In genomic region chr17:31388770-31389672, GRCh38 we compare ENCODE assay signal across 8 cellular contexts. TPM values are rescaled to one million over a fixed set of nuclear protein-coding genes. Genes with fewer than 3 reads are reported as not detected.
DNase-seq lines count a peak whose midpoint lies in the region; ATAC-seq and TF ChIP-seq lines count a peak whose summit lies in the region.

No MANE protein-coding gene starts in this region.

- CTCF ChIA-PET in PC-9 (lab: Charles Lee) = interaction anchor here (0.5 to 0.6 kb wide), 6 partner anchors 38 to 385 kb away, joined by 3 to 14 read pairs (median 6); no protein-coding TSS in a partner anchor

- H3F3A ChIP-seq in PC-9 (ENCODE audit: insufficient read depth, low read depth) = peaks cover 3% of the 10 kb centered on the region; the same call in 1 of the 2 replicates

- H4K20me1 ChIP-seq in PC-9 (ENCODE audit: insufficient read depth) = no peaks in the 10 kb centered on the region

- no peaks in the 10 kb centered on the region for H3K79me2 ChIP-seq in PC-9 (ENCODE audit: low read depth)

- no peaks in the 10 kb centered on the region for H3K36me3 Mint-ChIP-seq in activated naive CD8-positive, alpha-beta T cell treated with anti-CD3 and anti-CD28 coated beads, Interleukin-2, amount 50 U/mL, for 24 hours (ENCODE audit: low read depth)

- no peak overlapping the region for H2AFZ ChIP-seq in PC-9

- BruUV-seq in PC-9 (replicated peaks; lab: Mats Ljungman, UMichigan) = no TSS peak

- no peaks in the 10 kb centered on the region for H3K36me3 ChIP-seq in PC-9 (ENCODE audit: low read depth)

- POLR2A ChIA-PET in PC-9 (lab: Charles Lee; ENCODE audit: unreplicated experiment) = no interaction called here

- no peaks in the 10 kb centered on the region for H3K9me3 Mint-ChIP-seq in activated naive CD8-positive, alpha-beta T cell treated with anti-CD3 and anti-CD28 coated beads, Interleukin-2, amount 50 U/mL, for 24 hours

- H3K4me1 Mint-ChIP-seq in activated naive CD8-positive, alpha-beta T cell treated with anti-CD3 and anti-CD28 coated beads, Interleukin-2, amount 50 U/mL, for 24 hours = peaks cover 9% of the 10 kb centered on the region

- ATAC-seq in activated naive CD8-positive, alpha-beta T cell treated with anti-CD3 and anti-CD28 coated beads, Interleukin-2, amount 50 U/mL, for 24 hours = peak; percentile 47
- no peak for ATAC-seq in HG03571 (IDR thresholded peaks at IDR 0.05; ENCODE audit: unreplicated experiment)

- H3K27ac ChIP-seq in 22Rv1 (no peak overlapping the region), PC-9 (no peak overlapping the region)

- intact Hi-C loops in PC-9 (cut with micrococcal nuclease; ENCODE audit: unreplicated experiment) = loop anchor here (1.0 to 5.0 kb wide), 2 partner anchors 136 to 453 kb away; no protein-coding TSS in a partner anchor

- peak; percentile 84 for TF ChIP-seq CTCF in 22Rv1 (IDR thresholded peaks at IDR 0.05)
- peak; percentile 88 for TF ChIP-seq CTCF in GM12872 (IDR thresholded peaks at IDR 0.05; ENCODE audit: insufficient read depth, low read depth, low read length)
- peak; percentile 60 for TF ChIP-seq CTCF in PC-9 (conservative IDR thresholded peaks at IDR 0.05)

- peaks cover 33% of the 10 kb centered on the region for H3K27me3 Mint-ChIP-seq in activated naive CD8-positive, alpha-beta T cell treated with anti-CD3 and anti-CD28 coated beads, Interleukin-2, amount 50 U/mL, for 24 hours

- H3K4me3 ChIP-seq in PC-9 = no peak overlapping the region

- H3K27ac Mint-ChIP-seq in activated naive CD8-positive, alpha-beta T cell treated with anti-CD3 and anti-CD28 coated beads, Interleukin-2, amount 50 U/mL, for 24 hours = no peak overlapping the region

- H3K9me3 ChIP-seq in PC-9 (ENCODE audit: insufficient read depth, low read depth) = no peaks in the 10 kb centered on the region

- DNase-seq in PC-9 = peak in 1 of 2 experiments; percentile 40
- DNase-seq in activated naive CD8-positive, alpha-beta T cell treated with anti-CD3 and anti-CD28 coated beads, Interleukin-2, amount 50 U/mL, for 24 hours = peak; percentile 56
- DNase-seq in hepatic stellate cell (ENCODE audit: low spot score) = peak; percentile 66
- peak; percentile 30 for DNase-seq in stimulated activated CD4-positive, alpha-beta T cell treated with anti-CD3 and anti-CD28 coated beads, Interleukin-4, amount 100 ng/mL, for 24 hours
- no peak for DNase-seq in foreskin melanocyte

- H3K27me3 ChIP-seq in PC-9 (ENCODE audit: insufficient read depth, low read depth) = no peaks in the 10 kb centered on the region

- no peak overlapping the region for H3K4me2 ChIP-seq in PC-9

- no peaks in the 10 kb centered on the region for H3K4me1 ChIP-seq in PC-9 (replicated peaks; ENCODE audit: insufficient read depth)

- H3K4me3 Mint-ChIP-seq in activated naive CD8-positive, alpha-beta T cell treated with anti-CD3 and anti-CD28 coated beads, Interleukin-2, amount 50 U/mL, for 24 hours = no peak overlapping the region

- no peaks in the 10 kb centered on the region for H3K9me2 ChIP-seq in PC-9 (ENCODE audit: insufficient read depth)

RNA-seq across cellular contexts. Expression of gene RAB11FIP4, which starts 2.5 kb away (rescaled TPM):
- 22.9 and 28.6 TPM in 2 replicates for total RNA-seq in PC-9 (2021)
